10 cellular contexts compared by ENCODE assay signal in genomic region chr2:17522303-17522702, GRCh38. TPM values are rescaled to one million over a fixed set of nuclear protein-coding genes. Genes with fewer than 3 reads are reported as not detected.
"Had no signal": no experiment of that assay in that cellular context is flagged by ENCODE, and none has a peak within 500 bp of the region (broad histone marks: within the 10 kb centered on the region; RNA-seq: fewer than 3 reads in every experiment).

No MANE protein-coding gene starts in this region.

- H3K4me3 ChIP-seq: GM23338 had no signal

- H2AFZ ChIP-seq: GM23338 had no signal

- FAIRE-seq: H1, H54 had no signal

- DNase-seq: H9, HCEC 1CT, HFFc6, KG1 had no signal

- ATAC-seq: GM23338 had no signal

- H3K27ac ChIP-seq: HL-60 had no signal

- H3K4me2 ChIP-seq: GM23338 had no signal

RNA-seq across cellular contexts. Expression of gene RAD51AP2, which starts 4.1 kb away (rescaled TPM):
- total RNA-seq: HFFc6, HT1080 had no signal
- polyA plus RNA-seq: IgD-negative memory B cell had no signal

RNA-seq across cellular contexts. Expression of gene VSNL1, which starts 18.2 kb away (rescaled TPM):
- total RNA-seq: HFFc6, HT1080 had no signal
- polyA plus RNA-seq: IgD-negative memory B cell had no signal
